7 cellular contexts compared by ENCODE assay signal in the genomic region with DNA sequence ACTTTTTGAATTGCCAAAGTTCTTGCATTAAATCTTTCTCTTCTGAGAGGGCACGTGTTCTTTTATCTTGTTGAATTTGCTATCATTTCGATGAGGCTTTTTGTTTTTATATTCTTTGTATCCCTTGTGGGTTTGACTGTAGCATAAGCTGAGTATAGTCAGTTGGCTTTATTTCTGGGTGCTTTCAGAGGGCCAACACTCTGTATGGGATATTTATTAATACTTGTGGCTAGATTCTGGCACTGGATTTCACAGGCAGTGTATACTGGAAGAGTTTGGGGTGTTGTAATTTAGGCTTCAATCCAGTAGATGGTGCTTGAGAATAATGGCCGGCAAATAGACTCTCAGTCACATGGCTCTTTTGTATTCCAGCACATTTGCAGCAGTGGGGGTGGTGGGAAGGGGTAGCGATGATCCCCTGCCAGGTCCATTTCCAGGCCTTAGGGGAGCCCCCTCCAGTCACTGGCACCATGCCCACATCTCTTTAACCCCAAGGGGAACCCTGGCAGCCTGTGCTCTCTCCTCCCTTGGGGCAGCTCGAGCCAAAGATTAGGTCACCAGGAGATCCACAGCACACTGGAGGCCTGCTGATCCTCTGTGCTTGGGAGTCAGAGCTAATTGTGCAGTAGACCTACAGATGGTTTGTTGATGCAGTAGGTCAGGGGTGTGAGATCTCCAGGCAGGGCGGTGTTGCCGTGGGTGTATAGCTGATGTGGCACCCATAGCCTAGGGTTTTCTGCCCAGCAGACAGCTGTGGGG.
A peak's percentile ranks its signal among the peaks of the same experiment; 100 is the strongest.
DNase-seq lines count a peak whose midpoint lies in the region; ATAC-seq and TF ChIP-seq lines count a peak whose summit lies in the region.

No MANE protein-coding gene starts in this region.

- DNase-seq in GM23248 = peak; percentile 85
- peak; percentile 72 for DNase-seq in NCI-H82 (lab: John Stamatoyannopoulos, UW)
- peak; percentile 73 for DNase-seq in choroid plexus epithelial cell (ENCODE audit: low read depth)
- DNase-seq in mesenchymal stem cell = peak; percentile 16
- DNase-seq in activated gamma-delta T cell (lab: John Stamatoyannopoulos, UW) = no peak

- no peaks in the 10 kb centered on the region for H3K9me2 ChIP-seq in GM23248 (ENCODE audit: insufficient read depth)

- H3K4me3 ChIP-seq in GM23248 (peak overlapping the region; percentile 24; the same call in 1 of the 2 replicates), choroid plexus epithelial cell (ENCODE audit: low read depth, low read length) (no peak overlapping the region), mesenchymal stem cell (ENCODE audit: insufficient read depth in 1 of 2, low read depth in 1 of 2, low read length in 2 of 2) (peak overlapping the region in 1 of 2 experiments; percentile 38)

- 3 to 5% methylated on average over 7 of the region's 7 CpGs for WGBS in GM23248 (ENCODE audit: low coverage in 1 of 2, low lambda C conversion rate in 2 of 2, missing lambda C conversion rate in 2 of 2), 2 experiments
- 79% methylated on average over 7 of the region's 7 CpGs for WGBS in mesenchymal stem cell

- H4K8ac ChIP-seq in mesenchymal stem cell (ENCODE audit: low read length) = no peak overlapping the region

- H4K91ac ChIP-seq in mesenchymal stem cell (ENCODE audit: low read length) = no peak overlapping the region

- H3K18ac ChIP-seq in mesenchymal stem cell (ENCODE audit: low read depth in 1 of 2, low read length in 2 of 2) = no peak overlapping the region

- no peak overlapping the region for H2BK15ac ChIP-seq in mesenchymal stem cell (ENCODE audit: low read depth, poor library complexity, severe bottlenecking)

- peak; percentile 69 for TF ChIP-seq CTCF in choroid plexus epithelial cell (conservative IDR thresholded peaks at IDR 0.05; ENCODE audit: low read depth, low read length)

- no peak overlapping the region for H2BK5ac ChIP-seq in mesenchymal stem cell (ENCODE audit: low read depth, low read length, poor library complexity, severe bottlenecking)

- H2BK120ac ChIP-seq in mesenchymal stem cell (ENCODE audit: low read depth, low read length) = no peak overlapping the region

- peaks cover 9% of the 10 kb centered on the region for H3F3A ChIP-seq in GM23248 (ENCODE audit: insufficient read depth)

- no peaks in the 10 kb centered on the region for H4K20me1 ChIP-seq in GM23248 (ENCODE audit: insufficient read depth)

- H2AFZ ChIP-seq in GM23248 (peak overlapping the region; percentile 71), mesenchymal stem cell (ENCODE audit: low read depth, low read length) (no peak overlapping the region)

- no peaks in the 10 kb centered on the region for H3K79me1 ChIP-seq in mesenchymal stem cell (replicated peaks; ENCODE audit: low read length, poor library complexity, severe bottlenecking)

- H2AK5ac ChIP-seq in mesenchymal stem cell (ENCODE audit: low read length, severe bottlenecking) = no peak overlapping the region

- H3K14ac ChIP-seq in mesenchymal stem cell (ENCODE audit: low read length in 2 of 2) = no peak overlapping the region

- in situ Hi-C loops in GM23248 (cut with MboI) = no loop called here

- no peaks in the 10 kb centered on the region for H3K9me3 ChIP-seq in GM23248 (ENCODE audit: low read depth)
- H3K9me3 ChIP-seq in mesenchymal stem cell (ENCODE audit: control insufficient read depth, low read length) = peaks cover 5% of the 10 kb centered on the region

- H3K36me3 ChIP-seq in GM23248 (ENCODE audit: low read depth) (no peaks in the 10 kb centered on the region), mesenchymal stem cell (ENCODE audit: control insufficient read depth in 1 of 2, insufficient read depth in 2 of 2, low read depth in 1 of 2, low read length in 2 of 2) (no peaks in the 10 kb centered on the region)

- H3K9ac ChIP-seq in GM23248 (peak overlapping the region; percentile 31), mesenchymal stem cell (ENCODE audit: low read length) (peak overlapping the region; percentile 84)

- no peak overlapping the region for H3K4ac ChIP-seq in mesenchymal stem cell (ENCODE audit: low read depth in 1 of 2, low read length in 2 of 2)

- ATAC-seq in GM19324 (IDR thresholded peaks at IDR 0.05; ENCODE audit: low FRiP score, unreplicated experiment) (no peak), HG03025 (IDR thresholded peaks at IDR 0.05; ENCODE audit: low FRiP score, unreplicated experiment) (no peak)

- H2BK12ac ChIP-seq in mesenchymal stem cell (ENCODE audit: low read length in 2 of 2) = no peak overlapping the region

- no peak overlapping the region for H3K23ac ChIP-seq in mesenchymal stem cell (ENCODE audit: low read length in 2 of 2)

- H3K27me3 ChIP-seq in GM23248 (replicated peaks; ENCODE audit: insufficient read depth) (no peaks in the 10 kb centered on the region), mesenchymal stem cell (ENCODE audit: control insufficient read depth in 1 of 2, insufficient read depth in 1 of 2, low read length in 2 of 2) (no peaks in the 10 kb centered on the region)

- H3K79me2 ChIP-seq in GM23248 (ENCODE audit: insufficient read depth) = no peaks in the 10 kb centered on the region

- H3K4me2 ChIP-seq in GM23248 (ENCODE audit: unreplicated experiment) (peak overlapping the region; percentile 31), mesenchymal stem cell (ENCODE audit: low read length, poor library complexity, severe bottlenecking) (no peak overlapping the region)

- H3K4me1 ChIP-seq in GM23248 (ENCODE audit: insufficient read depth) = peaks cover 21% of the 10 kb centered on the region
- no peaks in the 10 kb centered on the region for H3K4me1 ChIP-seq in mesenchymal stem cell (ENCODE audit: control insufficient read depth, insufficient read depth, low read depth, low read length)

- H3K27ac ChIP-seq in GM23248 (peak overlapping the region; percentile 59), mesenchymal stem cell (ENCODE audit: low read length, poor library complexity, severe bottlenecking) (no peak overlapping the region)
